In the genomic region with DNA sequence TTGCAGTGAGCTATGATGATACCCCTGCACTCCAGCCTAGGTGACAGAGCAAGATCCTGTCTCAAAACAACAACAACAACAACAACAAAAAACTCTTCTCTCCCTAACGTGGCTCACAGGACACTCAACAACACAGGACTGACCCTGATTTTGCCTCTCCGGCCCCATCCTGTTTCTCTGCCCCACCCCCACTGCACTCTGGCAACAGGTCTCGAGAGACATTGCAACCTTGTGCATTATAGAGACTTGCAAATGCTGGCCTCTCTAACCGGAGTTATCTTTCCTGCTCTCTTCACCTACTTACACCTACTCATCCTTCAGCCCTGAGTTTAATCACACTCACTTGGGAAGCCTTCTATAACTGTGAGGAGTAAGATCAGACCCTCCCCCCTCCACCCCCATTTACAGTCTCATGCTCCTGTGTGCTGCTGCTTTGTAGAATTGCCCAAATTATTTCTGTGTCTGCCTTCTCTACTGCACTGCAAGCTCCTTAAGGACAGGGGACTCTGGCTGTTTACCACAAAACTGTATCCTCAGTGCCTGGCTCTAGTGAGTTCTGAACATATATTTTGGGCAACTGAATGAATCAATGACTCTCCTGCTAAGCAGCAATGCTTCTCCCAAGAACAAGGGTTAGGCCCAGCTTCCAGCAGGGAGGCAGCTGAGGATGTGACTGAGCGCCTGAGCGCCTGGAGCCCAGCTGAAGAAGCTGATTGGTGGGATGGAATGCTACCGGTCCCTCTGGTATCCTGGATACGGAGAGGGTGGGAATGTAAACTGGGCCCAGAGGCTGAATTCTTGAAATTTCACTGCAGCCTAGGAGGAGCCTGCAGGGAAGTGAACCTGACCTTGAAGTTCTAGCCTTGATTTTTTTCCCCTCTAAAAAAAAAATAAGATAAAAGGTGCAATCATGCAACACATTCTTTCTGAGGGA, we compare ENCODE assay signal across 11 cellular contexts. TPM values are rescaled to one million over a fixed set of nuclear protein-coding genes. Genes with fewer than 3 reads are reported as not detected.
DNase-seq lines count a peak whose midpoint lies in the region; ATAC-seq and TF ChIP-seq lines count a peak whose summit lies in the region.
"Had no signal": no experiment of that assay in that cellular context is flagged by ENCODE, and none has a peak within 500 bp of the region (broad histone marks: within the 10 kb centered on the region; RNA-seq: fewer than 3 reads in every experiment).

No MANE protein-coding gene starts in this region.

- no peak overlapping the region for H3K9ac ChIP-seq in HUES48 (ENCODE audit: low read depth, low read length)
- H3K9ac ChIP-seq in mesendoderm (ENCODE audit: low read length) = no peak overlapping the region

- no peak overlapping the region for H3K56ac ChIP-seq in mesendoderm (ENCODE audit: low read length)

- H4K8ac ChIP-seq in mesendoderm (ENCODE audit: low read depth, low read length) = no peak overlapping the region

- H3K4me2 ChIP-seq in mesendoderm (ENCODE audit: low read length) = no peak overlapping the region

- H3K27me3 ChIP-seq in AG04450 (ENCODE audit: control insufficient read depth, insufficient read depth, low read length) (no peaks in the 10 kb centered on the region), HUES48 (ENCODE audit: control insufficient read depth, insufficient read depth, low read length) (no peaks in the 10 kb centered on the region), mesendoderm (ENCODE audit: insufficient read depth, low read length, poor library complexity) (no peaks in the 10 kb centered on the region)

- no CpG with 5 or more reads among the region's 8 CpGs for WGBS in mesendoderm (ENCODE audit: extremely low coverage, insufficient coverage, low lambda C conversion rate)

- H3K9me3 Mint-ChIP-seq in endothelial cell (ENCODE audit: unreplicated experiment) = no peaks in the 10 kb centered on the region
- no peaks in the 10 kb centered on the region for H3K9me3 Mint-ChIP-seq in stimulated activated naive CD8-positive, alpha-beta T cell treated with anti-CD3 and anti-CD28 coated beads, Interleukin-15, amount 100 ng/mL, for 72 hours
- H3K9me3 Mint-ChIP-seq in activated CD8-positive, alpha-beta memory T cell treated with anti-CD3 and anti-CD28 coated beads, Interleukin-2, amount 10 ng/mL, durations not matched to agents 7 days and 5 days (ENCODE audit: low read depth) = no peaks in the 10 kb centered on the region
- H3K9me3 Mint-ChIP-seq: T-cell had no signal

- H3K18ac ChIP-seq in mesendoderm (ENCODE audit: low read length) = peak overlapping the region; percentile 19

- H3K4me3 ChIP-seq in AG04450 (ENCODE audit: low read depth, low read length) = no peak overlapping the region
- peak overlapping the region; percentile 40 for H3K4me3 ChIP-seq in HUES48 (ENCODE audit: low read depth, low read length)
- H3K4me3 ChIP-seq in mesendoderm (ENCODE audit: low read length) = no peak overlapping the region

- H2BK5ac ChIP-seq in mesendoderm (ENCODE audit: low read length) = peak overlapping the region; percentile 23

- DNase-seq in AG04450 (ENCODE audit: low read depth, low spot score) = peak; percentile 57
- peak; percentile 41 for DNase-seq in endothelial cell (ENCODE audit: low spot score)
- peak; percentile 98 for DNase-seq in mesendoderm
- no peak for DNase-seq in stimulated activated naive CD8-positive, alpha-beta T cell treated with anti-CD3 and anti-CD28 coated beads, Interleukin-15, amount 100 ng/mL, for 72 hours
- DNase-seq in activated CD8-positive, alpha-beta memory T cell treated with anti-CD3 and anti-CD28 coated beads, Interleukin-2, amount 10 ng/mL, durations not matched to agents 7 days and 5 days = no peak
- DNase-seq: NCI-H2171 treated with DMSO at 0.1 percent for 48 hours, T-cell had no signal

- peaks cover 12% of the 10 kb centered on the region for H3K79me1 ChIP-seq in mesendoderm (ENCODE audit: low read length)

- H3K27ac Mint-ChIP-seq in endothelial cell (ENCODE audit: unreplicated experiment) = no peak overlapping the region
- no peak overlapping the region for H3K27ac Mint-ChIP-seq in stimulated activated naive CD8-positive, alpha-beta T cell treated with anti-CD3 and anti-CD28 coated beads, Interleukin-15, amount 100 ng/mL, for 72 hours
- H3K27ac Mint-ChIP-seq in activated CD8-positive, alpha-beta memory T cell treated with anti-CD3 and anti-CD28 coated beads, Interleukin-2, amount 10 ng/mL, durations not matched to agents 7 days and 5 days = no peak overlapping the region
- H3K27ac Mint-ChIP-seq: T-cell had no signal

- no peak overlapping the region for H2BK15ac ChIP-seq in mesendoderm (replicated peaks; ENCODE audit: low read depth)

- H3K4me3 Mint-ChIP-seq in endothelial cell (ENCODE audit: unreplicated experiment) = no peak overlapping the region
- no peak overlapping the region for H3K4me3 Mint-ChIP-seq in stimulated activated naive CD8-positive, alpha-beta T cell treated with anti-CD3 and anti-CD28 coated beads, Interleukin-15, amount 100 ng/mL, for 72 hours
- no peak overlapping the region for H3K4me3 Mint-ChIP-seq in activated CD8-positive, alpha-beta memory T cell treated with anti-CD3 and anti-CD28 coated beads, Interleukin-2, amount 10 ng/mL, durations not matched to agents 7 days and 5 days
- H3K4me3 Mint-ChIP-seq: T-cell had no signal

- H3K36me3 Mint-ChIP-seq in endothelial cell (ENCODE audit: low read depth, unreplicated experiment) = no peaks in the 10 kb centered on the region
- no peaks in the 10 kb centered on the region for H3K36me3 Mint-ChIP-seq in activated CD8-positive, alpha-beta memory T cell treated with anti-CD3 and anti-CD28 coated beads, Interleukin-2, amount 10 ng/mL, durations not matched to agents 7 days and 5 days
- H3K36me3 Mint-ChIP-seq: T-cell had no signal

- H3K9me3 ChIP-seq in AG04450 (ENCODE audit: control insufficient read depth, insufficient read depth, low read length) (no peaks in the 10 kb centered on the region), HUES48 (ENCODE audit: control insufficient read depth, insufficient read depth, low read length) (no peaks in the 10 kb centered on the region)

- POLR2A ChIA-PET in AG04450 (lab: Yijun Ruan, JAX) = no interaction called here

- no peak overlapping the region for H2AK5ac ChIP-seq in mesendoderm (ENCODE audit: low read length)

- ATAC-seq in stimulated activated naive CD8-positive, alpha-beta T cell treated with anti-CD3 and anti-CD28 coated beads, Interleukin-15, amount 100 ng/mL, for 72 hours = no peak
- ATAC-seq in activated CD8-positive, alpha-beta memory T cell treated with anti-CD3 and anti-CD28 coated beads, Interleukin-2, amount 10 ng/mL, durations not matched to agents 7 days and 5 days = no peak
- no peak for ATAC-seq in GM18519 (IDR thresholded peaks at IDR 0.05; ENCODE audit: low FRiP score, unreplicated experiment)
- no peak for ATAC-seq in GM21360 (IDR thresholded peaks at IDR 0.05; ENCODE audit: unreplicated experiment)
- ATAC-seq: T-cell had no signal

- peaks cover 15% of the 10 kb centered on the region for H3K27me3 Mint-ChIP-seq in endothelial cell (ENCODE audit: unreplicated experiment)
- H3K27me3 Mint-ChIP-seq in stimulated activated naive CD8-positive, alpha-beta T cell treated with anti-CD3 and anti-CD28 coated beads, Interleukin-15, amount 100 ng/mL, for 72 hours = peaks cover 52% of the 10 kb centered on the region
- peaks cover 4% of the 10 kb centered on the region for H3K27me3 Mint-ChIP-seq in activated CD8-positive, alpha-beta memory T cell treated with anti-CD3 and anti-CD28 coated beads, Interleukin-2, amount 10 ng/mL, durations not matched to agents 7 days and 5 days

- H2BK120ac ChIP-seq in mesendoderm (ENCODE audit: low read depth, low read length) = no peak overlapping the region

- H3K23ac ChIP-seq in mesendoderm (ENCODE audit: low read length) = no peak overlapping the region

- H3K4me1 ChIP-seq in HUES48 (ENCODE audit: control insufficient read depth, insufficient read depth, low read length) (peaks cover 63% of the 10 kb centered on the region), mesendoderm (ENCODE audit: control insufficient read depth, low read depth, low read length) (peaks cover 12% of the 10 kb centered on the region)

- CTCF ChIA-PET in AG04450 (lab: Charles Lee) = interaction anchor here (0.6 to 1.0 kb wide), 2 partner anchors 10 to 346 kb away, joined by 3 to 4 read pairs; no protein-coding TSS in a partner anchor
- CTCF ChIA-PET in activated CD8-positive, alpha-beta memory T cell treated with anti-CD3 and anti-CD28 coated beads, Interleukin-2, amount 10 ng/mL, durations not matched to agents 7 days and 5 days (lab: Charles Lee) = no interaction called here

- H4K5ac ChIP-seq in mesendoderm (ENCODE audit: low read length) = no peak overlapping the region

- TF ChIP-seq CTCF in AG04450 (IDR thresholded peaks at IDR 0.05; ENCODE audit: low read depth, low read length) (no peak), endothelial cell (IDR thresholded peaks at IDR 0.05; ENCODE audit: unreplicated experiment) (no peak)

- H3K36me3 ChIP-seq in HUES48 (ENCODE audit: control insufficient read depth, insufficient read depth, low read length) = no peaks in the 10 kb centered on the region
- no peaks in the 10 kb centered on the region for H3K36me3 ChIP-seq in mesendoderm (ENCODE audit: control insufficient read depth, insufficient read depth, low read length)

- H3K27ac ChIP-seq in AG04450 (ENCODE audit: low read depth, low read length) (peak overlapping the region; percentile 52), HUES48 (ENCODE audit: low read depth, low read length) (peak overlapping the region; percentile 89), mesendoderm (ENCODE audit: low read depth, low read length) (peak overlapping the region; percentile 47)
- H3K27ac ChIP-seq: C4-2B had no signal

- peaks cover 13% of the 10 kb centered on the region for H3K79me2 ChIP-seq in mesendoderm (ENCODE audit: control insufficient read depth, insufficient read depth, low read length)

- peaks cover 7% of the 10 kb centered on the region for H3K4me1 Mint-ChIP-seq in endothelial cell (ENCODE audit: unreplicated experiment)
- H3K4me1 Mint-ChIP-seq in stimulated activated naive CD8-positive, alpha-beta T cell treated with anti-CD3 and anti-CD28 coated beads, Interleukin-15, amount 100 ng/mL, for 72 hours = no peaks in the 10 kb centered on the region
- H3K4me1 Mint-ChIP-seq in activated CD8-positive, alpha-beta memory T cell treated with anti-CD3 and anti-CD28 coated beads, Interleukin-2, amount 10 ng/mL, durations not matched to agents 7 days and 5 days = no peaks in the 10 kb centered on the region

- no peak overlapping the region for H3K4ac ChIP-seq in mesendoderm (ENCODE audit: low read depth, low read length)

RNA-seq across cellular contexts. Expression of a gene that starts 43.0 kb away (rescaled TPM):
- polyA plus RNA-seq in AG04450 (2011; rRNA removed) = 4.3 and 5.2 TPM in 2 replicates
- polyA minus RNA-seq in AG04450 (2011; rRNA and poly(A)+ RNA removed) = 10.3 and 17.1 TPM in 2 replicates
- total RNA-seq in endothelial cell (ENCODE audit: unreplicated experiment) = 1.1 TPM
- polyA plus RNA-seq in mesendoderm (2013, experiment 1 of 2) = 23.3 TPM
- 24.1 TPM for polyA plus RNA-seq in mesendoderm (2013, experiment 2 of 2)
- total RNA-seq in activated CD8-positive, alpha-beta memory T cell treated with anti-CD3 and anti-CD28 coated beads, Interleukin-2, amount 10 ng/mL, durations not matched to agents 7 days and 5 days = under 1 TPM in 1 of 2 experiments, not detected in 1; 0.30 TPM

Comparison
In these comparisons a context has a peak if more than half of its experiments do, and no peak if none do; other contexts are left out.
1. DNase-seq: peak in AG04450 (single experiment), endothelial cell (single experiment) and mesendoderm (single experiment); none in stimulated activated naive CD8-positive, alpha-beta T cell treated with anti-CD3 and anti-CD28 coated beads, Interleukin-15, amount 100 ng/mL, for 72 hours (0 of 2) and activated CD8-positive, alpha-beta memory T cell treated with anti-CD3 and anti-CD28 coated beads, Interleukin-2, amount 10 ng/mL, durations not matched to agents 7 days and 5 days (single experiment).
2. Peak in every context shown above with its lines, with median percentiles within 50 percentile points of each other: H3K27ac ChIP-seq.